ENCODE assay signal across 1 cellular context in genomic region chr11:128482512-128483191, GRCh38.
TF ChIP-seq lines count a peak whose summit lies in the region.

No MANE protein-coding gene starts in this region.

TF ChIP-seq in GM12878, 131 proteins besides CTCF, POLR2A, EP300 and RAD21 (continued from another document):
- no peak for TF ChIP-seq ZNF592 (IDR thresholded peaks at IDR 0.05)
